8 cellular contexts compared by ENCODE assay signal in genomic region chr15:63896336-63897115, GRCh38.
DNase-seq lines count a peak whose midpoint lies in the region; ATAC-seq lines count a peak whose summit lies in the region.

No MANE protein-coding gene starts in this region.

- no peaks in the 10 kb centered on the region for H3K36me3 ChIP-seq in BLaER1 treated with 17β-estradiol and CSF1 and Interleukin-3, amounts not matched to agents 10 nM and 100 nM
- no peaks in the 10 kb centered on the region for H3K36me3 ChIP-seq in skeletal muscle tissue (ENCODE audit: control insufficient read depth in 3 of 3, insufficient read depth in 3 of 3, low read length in 3 of 3)

- H3K27me3 ChIP-seq in BLaER1 treated with 17β-estradiol and CSF1 and Interleukin-3, amounts not matched to agents 10 nM and 100 nM = no peaks in the 10 kb centered on the region
- no peaks in the 10 kb centered on the region for H3K27me3 ChIP-seq in skeletal muscle tissue (ENCODE audit: control insufficient read depth in 3 of 3, insufficient read depth in 3 of 3, low read length in 3 of 3)

- peak overlapping the region in 2 of 10 experiments; percentile 6 to 21; a peak in 1 of 20 replicates for H3K4me3 ChIP-seq in BLaER1 treated with 17β-estradiol and CSF1 and Interleukin-3, amounts not matched to agents 10 nM and 100 nM
- H3K4me3 ChIP-seq in skeletal muscle tissue (ENCODE audit: low read length in 3 of 3) = peak overlapping the region; percentile 28 to 60 (median 31)

- H3K9me3 ChIP-seq in BLaER1 treated with 17β-estradiol and CSF1 and Interleukin-3, amounts not matched to agents 10 nM and 100 nM (replicated peaks in 1 of 11) = peaks cover 0 to 12% (median 0%) of the 10 kb centered on the region in 11 experiments; a peak in 7 of 22 replicates
- no peaks in the 10 kb centered on the region for H3K9me3 ChIP-seq in skeletal muscle tissue (ENCODE audit: control insufficient read depth in 3 of 3, low read length in 3 of 3)

- DNase-seq in RPMI8226 = peak; percentile 93
- DNase-seq in fibroblast of peridontal ligament (ENCODE audit: extremely low read depth) = peak; percentile 66
- no peak for DNase-seq in NCI-H1436 treated with DMSO at 0.1 percent for 48 hours (lab: John Stamatoyannopoulos, UW)
- DNase-seq in NCI-H748 treated with DMSO at 0.1 percent for 48 hours (lab: John Stamatoyannopoulos, UW) = no peak

- peaks cover 90 to 100% (median 98%) of the 10 kb centered on the region in 10 experiments for H3K4me1 ChIP-seq in BLaER1 treated with 17β-estradiol and CSF1 and Interleukin-3, amounts not matched to agents 10 nM and 100 nM
- peaks cover 68 to 78% (median 72%) of the 10 kb centered on the region in 3 donors for H3K4me1 ChIP-seq in skeletal muscle tissue (ENCODE audit: control insufficient read depth in 3 of 3, insufficient read depth in 3 of 3, low read length in 3 of 3)

- H3K27ac ChIP-seq in BLaER1 treated with 17β-estradiol and CSF1 and Interleukin-3, amounts not matched to agents 10 nM and 100 nM = peak overlapping the region; percentile 8 to 77 (median 75); a peak in 21 of 22 replicates
- H3K27ac ChIP-seq in skeletal muscle tissue (ENCODE audit: low read depth, low read length) = peak overlapping the region; percentile 88

- H3K4me2 ChIP-seq in BLaER1 treated with 17β-estradiol and CSF1 and Interleukin-3, amounts not matched to agents 10 nM and 100 nM = peak overlapping the region; percentile 73 to 97 (median 89)

- H4K20me1 ChIP-seq in BLaER1 treated with 17β-estradiol and CSF1 and Interleukin-3, amounts not matched to agents 10 nM and 100 nM = peaks cover 0 to 13% (median 0%) of the 10 kb centered on the region in 11 experiments; a peak in 4 of 22 replicates

- ATAC-seq in GM18909 (IDR thresholded peaks at IDR 0.05; ENCODE audit: poor library complexity, unreplicated experiment) (peak; percentile 76), HG03064 (IDR thresholded peaks at IDR 0.05; ENCODE audit: low read depth, unreplicated experiment) (peak; percentile 56)

- peak overlapping the region in 10 of 11 experiments; percentile 15 to 65 (median 52); a peak in 14 of 22 replicates for H3K9ac ChIP-seq in BLaER1 treated with 17β-estradiol and CSF1 and Interleukin-3, amounts not matched to agents 10 nM and 100 nM
- H3K9ac ChIP-seq in skeletal muscle tissue (ENCODE audit: low read depth in 1 of 3, low read length in 3 of 3) = peak overlapping the region; percentile 24 to 84 (median 66)

Comparison
In these comparisons a context has a peak if more than half of its experiments do, and no peak if none do; other contexts are left out.
1. DNase-seq: peak in RPMI8226 (single experiment) and fibroblast of peridontal ligament (single experiment); none in NCI-H1436 treated with DMSO at 0.1 percent for 48 hours (single experiment) and NCI-H748 treated with DMSO at 0.1 percent for 48 hours (single experiment).